ENCODE assay signal across 11 cellular contexts in the genomic region with DNA sequence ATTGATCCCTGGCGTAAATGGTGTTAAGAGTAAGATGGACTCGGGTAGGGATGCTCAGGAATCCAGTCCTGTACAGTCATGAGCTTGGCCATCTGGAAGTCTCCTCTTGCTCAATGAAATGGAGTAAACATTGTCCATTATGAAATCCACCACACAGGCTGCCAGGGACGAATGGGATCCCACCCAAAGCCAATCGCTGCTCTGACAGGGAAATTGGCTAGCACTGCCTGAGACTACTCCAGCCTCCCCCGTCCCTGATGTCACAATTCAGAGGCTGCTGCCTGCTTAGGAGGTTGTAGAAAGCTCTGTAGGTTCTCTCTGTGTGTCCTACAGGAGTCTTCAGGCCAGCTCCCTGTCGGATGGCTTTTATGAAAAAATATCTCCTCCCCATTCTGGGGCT. TPM values are rescaled to one million over a fixed set of nuclear protein-coding genes. Genes with fewer than 3 reads are reported as not detected.
DNase-seq lines count a peak whose midpoint lies in the region; ATAC-seq and TF ChIP-seq lines count a peak whose summit lies in the region.
"Had no signal": no experiment of that assay in that cellular context is flagged by ENCODE, and none has a peak within 500 bp of the region (broad histone marks: within the 10 kb centered on the region; RNA-seq: fewer than 3 reads in every experiment).

A gene (plus strand): TSS at position 263 of the 400 bp plus-strand sequence. CDS start 97 bp downstream, at position 360.

- peak within 1 kb of the TSS; percentile 37 to 58 (median 42) for H3K27ac ChIP-seq in gastrocnemius medialis
- H3K27ac ChIP-seq in prostate gland: no peak within 1 kb of the TSS

- H3K27me3 Mint-ChIP-seq in activated B cell treated with CpG ODN at 0.5 μM for 24 hours (peaks cover 6% of the 10 kb centered on the region), progenitor cell of endocrine pancreas (peaks cover 16% of the 10 kb centered on the region)

- H3K4me1 Mint-ChIP-seq in activated B cell treated with CpG ODN at 0.5 μM for 24 hours: peaks cover 11% of the 10 kb centered on the region
- H3K4me1 Mint-ChIP-seq in progenitor cell of endocrine pancreas (ENCODE audit: low read depth): no peaks in the 10 kb centered on the region
- H3K4me1 Mint-ChIP-seq: brain had no signal

- H3K36me3 Mint-ChIP-seq in activated B cell treated with CpG ODN at 0.5 μM for 24 hours (ENCODE audit: low read depth) (no peaks in the 10 kb centered on the region), progenitor cell of endocrine pancreas (ENCODE audit: insufficient read depth) (no peaks in the 10 kb centered on the region)
- H3K36me3 Mint-ChIP-seq: brain had no signal

- no peak for ATAC-seq in activated B cell treated with CpG ODN at 0.5 μM for 24 hours (ENCODE audit: low read depth)
- peak; percentile 95 for ATAC-seq in Right ventricle myocardium superior (ENCODE audit: poor library complexity)
- ATAC-seq in gastrocnemius medialis: peak; percentile 93 to 96

- POLR2A ChIA-PET in activated B cell treated with CpG ODN at 0.5 μM for 24 hours (lab: Charles Lee): no interaction called here

- DNase-seq in GM04503 (ENCODE audit: low read depth) (peak; percentile 80), activated B cell treated with CpG ODN at 0.5 μM for 24 hours (no peak), Right ventricle myocardium superior (peak; percentile 85), gastrocnemius medialis (peak; percentile 62 to 83), prostate gland (ENCODE audit: low spot score) (no peak), NCI-H2029 (lab: John Stamatoyannopoulos, UW) (no peak), progenitor cell of endocrine pancreas (ENCODE audit: low spot score, unreplicated experiment) (no peak)
- no peak for DNase-seq in effector CD8-positive, alpha-beta T cell (lab: John Stamatoyannopoulos, UW)
- DNase-seq: GDM1 had no signal

- H3K4me3 Mint-ChIP-seq in activated B cell treated with CpG ODN at 0.5 μM for 24 hours (peak within 1 kb of the TSS; percentile 3), progenitor cell of endocrine pancreas (ENCODE audit: low read depth) (no peak within 1 kb of the TSS)
- H3K4me3 Mint-ChIP-seq: brain had no signal

- H3K4me1 ChIP-seq in gastrocnemius medialis (no peaks in the 10 kb centered on the region), prostate gland (replicated peaks) (no peaks in the 10 kb centered on the region)

- intact Hi-C loops in activated B cell treated with CpG ODN at 0.5 μM for 24 hours (cut with micrococcal nuclease): no loop called here
- intact Hi-C loops in Right ventricle myocardium superior (cut with DNase I): no loop called here
- intact Hi-C loops in gastrocnemius medialis (cut with DNase I; ENCODE audit: low total_unique reads): no loop called here
- intact Hi-C loops in prostate gland (cut with DNase I): no loop called here

- 60% methylated on average over 6 of the region's 6 CpGs for WGBS in prostate gland

- H3K9me3 Mint-ChIP-seq in activated B cell treated with CpG ODN at 0.5 μM for 24 hours (no peaks in the 10 kb centered on the region), progenitor cell of endocrine pancreas (ENCODE audit: low read depth) (no peaks in the 10 kb centered on the region)
- H3K9me3 Mint-ChIP-seq: brain had no signal

- H3K27me3 ChIP-seq in gastrocnemius medialis (no peaks in the 10 kb centered on the region), prostate gland (replicated peaks; ENCODE audit: insufficient read depth) (no peaks in the 10 kb centered on the region)

- CTCF ChIA-PET in activated B cell treated with CpG ODN at 0.5 μM for 24 hours (lab: Charles Lee): no interaction called here

- H3K4me3 ChIP-seq in gastrocnemius medialis (peak within 1 kb of the TSS in 1 of 4 donors; percentile 21), prostate gland (no peak within 1 kb of the TSS)

- TF ChIP-seq CTCF in activated B cell treated with CpG ODN at 0.5 μM for 24 hours (IDR thresholded peaks at IDR 0.05) (no peak), gastrocnemius medialis (IDR thresholded peaks at IDR 0.05 in 4 of 5, conservative IDR thresholded peaks at IDR 0.05 in 1 of 5) (no peak), prostate gland (IDR thresholded peaks at IDR 0.05) (no peak), progenitor cell of endocrine pancreas (IDR thresholded peaks at IDR 0.05; ENCODE audit: unreplicated experiment) (no peak)

- H3K9me3 ChIP-seq in gastrocnemius medialis: no peaks in the 10 kb centered on the region
- no peaks in the 10 kb centered on the region for H3K9me3 ChIP-seq in prostate gland

- H3K27ac Mint-ChIP-seq in activated B cell treated with CpG ODN at 0.5 μM for 24 hours (no peak within 1 kb of the TSS), progenitor cell of endocrine pancreas (no peak within 1 kb of the TSS)
- H3K27ac Mint-ChIP-seq: brain had no signal

- H3K36me3 ChIP-seq in gastrocnemius medialis (no peaks in the 10 kb centered on the region), prostate gland (no peaks in the 10 kb centered on the region)

- in situ Hi-C loops in gastrocnemius medialis (cut with MboI; ENCODE audit: low sequenced_read_pairs in 4 of 4): no loop called here

- TF ChIP-seq POLR2A in gastrocnemius medialis (IDR thresholded peaks at IDR 0.05) (peak; percentile 29 to 57), prostate gland (IDR thresholded peaks at IDR 0.05) (no peak)

RNA-seq across cellular contexts. Expression of the gene that starts here (rescaled TPM):
- total RNA-seq in activated B cell treated with CpG ODN at 0.5 μM for 24 hours (not detected in 2 replicates), Right ventricle myocardium superior (4.6 TPM), gastrocnemius medialis (10 to 100 TPM in 1 of 4 donors, 1 to 10 TPM in 3; 3.0 to 16.0 (median 6.8) TPM), prostate gland (10 to 100 TPM in 1 of 2 donors, 1 to 10 TPM in 1; 9.3 to 29.1 TPM), progenitor cell of endocrine pancreas (not detected in 2 replicates)
- total RNA-seq: lung microvascular endothelial cell had no signal

Comparison
In these comparisons a context has a peak if more than half of its experiments do, and no peak if none do; other contexts are left out.
1. DNase-seq: peak in GM04503 (single experiment), Right ventricle myocardium superior (single experiment) and gastrocnemius medialis (2 of 2); none in activated B cell treated with CpG ODN at 0.5 μM for 24 hours (single experiment), prostate gland (single experiment), NCI-H2029 (single experiment), progenitor cell of endocrine pancreas (single experiment) and effector CD8-positive, alpha-beta T cell (single experiment).
2. H3K27ac ChIP-seq: peak in gastrocnemius medialis (4 of 4); none in prostate gland (0 of 2).